Comparison of ENCODE assay signal across 22 cellular contexts in genomic region chr20:4193053-4193452, GRCh38. TPM values are rescaled to one million over a fixed set of nuclear protein-coding genes. Genes with fewer than 3 reads are reported as not detected.
"Had no signal": no experiment of that assay in that cellular context is flagged by ENCODE, and none has a peak within 500 bp of the region (broad histone marks: within the 10 kb centered on the region; RNA-seq: fewer than 3 reads in every experiment).

No MANE protein-coding gene starts in this region.

- ATAC-seq: activated CD8-positive, alpha-beta memory T cell treated with anti-CD3 and anti-CD28 coated beads, Interleukin-2, amount 10 ng/mL, durations not matched to agents 7 days and 5 days; activated CD8-positive, alpha-beta T cell treated with anti-CD3 and anti-CD28 coated beads, Interleukin-2, amount 10 ng/mL, durations not matched to agents 7 days and 5 days; activated naive CD4-positive, alpha-beta T cell treated with anti-CD3 and anti-CD28 coated beads, Interleukin-2, amount 50 U/mL, for 72 hours; naive thymus-derived CD8-positive, alpha-beta T cell; WTC11 had no signal

- H2AFZ ChIP-seq: parathyroid adenoma had no signal

- H3K27me3 ChIP-seq: heart left ventricle, right atrium auricular region, transverse colon, uterus had no signal

- H3K9ac ChIP-seq: parathyroid adenoma had no signal

- H3K27ac ChIP-seq: heart left ventricle, parathyroid adenoma, right atrium auricular region, transverse colon, uterus had no signal

- FAIRE-seq: colon had no signal

- H3K36me3 ChIP-seq: heart left ventricle, right atrium auricular region, transverse colon, uterus had no signal

- H3K4me3 ChIP-seq: heart left ventricle, right atrium auricular region, transverse colon, uterus had no signal

- H3K79me2 ChIP-seq: parathyroid adenoma had no signal

- DNase-seq: activated CD8-positive, alpha-beta memory T cell treated with anti-CD3 and anti-CD28 coated beads, Interleukin-2, amount 10 ng/mL, durations not matched to agents 7 days and 5 days; activated CD8-positive, alpha-beta T cell treated with anti-CD3 and anti-CD28 coated beads, Interleukin-2, amount 10 ng/mL, durations not matched to agents 7 days and 5 days; activated naive CD4-positive, alpha-beta T cell; activated T-cell treated with anti-CD3 and anti-CD28 coated beads, Interleukin-2, amount 50 U/mL, for 72 hours; effector CD4-positive, alpha-beta T cell; heart left ventricle; hypothalamus; mesenchymal stem cell; naive thymus-derived CD8-positive, alpha-beta T cell; nucleus accumbens; stimulated activated CD4-positive, alpha-beta T cell treated with anti-CD3 and anti-CD28 coated beads, Interleukin-15, amount 100 ng/mL, for 24 hours; stimulated activated CD4-positive, alpha-beta T cell treated with anti-CD3 and anti-CD28 coated beads, Interleukin-2, amount 100 ng/mL, for 24 hours; stimulated activated naive CD4-positive, alpha-beta T cell; T-helper 2 cell; transverse colon; uterus had no signal

- H3K9me3 ChIP-seq: heart left ventricle, right atrium auricular region, transverse colon, uterus had no signal

- H3K4me1 ChIP-seq: parathyroid adenoma, right atrium auricular region, transverse colon, uterus had no signal

RNA-seq across cellular contexts. Expression of gene ADRA1D, which starts 56.0 kb away (rescaled TPM):
- total RNA-seq: activated CD8-positive, alpha-beta memory T cell treated with anti-CD3 and anti-CD28 coated beads, Interleukin-2, amount 10 ng/mL, durations not matched to agents 7 days and 5 days; activated CD8-positive, alpha-beta T cell treated with anti-CD3 and anti-CD28 coated beads, Interleukin-2, amount 10 ng/mL, durations not matched to agents 7 days and 5 days; activated naive CD4-positive, alpha-beta T cell treated with anti-CD3 and anti-CD28 coated beads, Interleukin-2, amount 50 U/mL, for 72 hours; activated T-cell treated with anti-CD3 and anti-CD28 coated beads, Interleukin-2, amount 50 U/mL, for 72 hours; dermis blood vessel endothelial cell; naive thymus-derived CD8-positive, alpha-beta T cell; right atrium auricular region had no signal
